ENCODE assay signal across 3 cellular contexts in the genomic region with DNA sequence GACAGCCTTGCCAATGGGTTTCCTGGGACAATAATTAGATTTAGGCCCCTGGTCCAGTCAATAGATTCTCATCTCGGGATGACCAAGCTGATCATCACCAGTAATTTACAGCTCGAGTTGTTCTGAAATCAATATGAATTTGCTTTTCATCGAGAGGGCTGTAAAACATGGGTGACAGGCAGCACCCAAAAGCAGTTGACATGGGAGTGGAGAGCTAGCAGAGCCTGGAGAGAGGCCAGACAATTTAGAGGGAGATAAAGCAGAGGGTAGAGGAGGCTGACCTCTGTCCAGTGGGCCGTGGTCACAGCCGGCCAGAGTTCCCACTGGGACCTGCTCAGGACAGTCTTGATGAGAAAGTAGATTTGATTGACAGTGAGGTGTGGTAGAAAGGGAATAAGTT.
"Had no signal": no experiment of that assay in that cellular context is flagged by ENCODE, and none has a peak within 500 bp of the region (broad histone marks: within the 10 kb centered on the region; RNA-seq: fewer than 3 reads in every experiment).

No MANE protein-coding gene starts in this region.

- DNase-seq: GDM1, GF-D8 had no signal

- H3K4me3 ChIP-seq: GM12878 had no signal
